Comparison of ENCODE assay signal across 8 cellular contexts in genomic region chr3:183387797-183388196, GRCh38. TPM values are rescaled to one million over a fixed set of nuclear protein-coding genes. Genes with fewer than 3 reads are reported as not detected.
"Had no signal": no experiment of that assay in that cellular context is flagged by ENCODE, and none has a peak within 500 bp of the region (broad histone marks: within the 10 kb centered on the region; RNA-seq: fewer than 3 reads in every experiment).

No MANE protein-coding gene starts in this region.

- DNase-seq: IMR-90, KBM-7, KG1 had no signal

- H3K27ac ChIP-seq: HL-60, KMS-11 had no signal

- H3K9ac ChIP-seq: KMS-11 had no signal

- FAIRE-seq: HepG2, HTR-8/SVneo had no signal

- H3K4me2 ChIP-seq: KMS-11 had no signal

- ATAC-seq: HepG2 had no signal

RNA-seq across cellular contexts. Expression of gene MCF2L2, which starts 40.6 kb away (rescaled TPM):
- total RNA-seq: HepG2, HT-29 had no signal
- polyA plus RNA-seq: HepG2, IMR-90 had no signal
